Comparison of ENCODE assay signal across 31 cellular contexts in genomic region chr4:24922988-24923387, GRCh38. TPM values are rescaled to one million over a fixed set of nuclear protein-coding genes. Genes with fewer than 3 reads are reported as not detected.
"Had no signal": no experiment of that assay in that cellular context is flagged by ENCODE, and none has a peak within 500 bp of the region (broad histone marks: within the 10 kb centered on the region; RNA-seq: fewer than 3 reads in every experiment).

No MANE protein-coding gene starts in this region.

- DNase-seq: activated B cell treated with CpG ODN at 0.5 μM for 24 hours; activated CD4-positive, alpha-beta memory T cell treated with anti-CD3 and anti-CD28 coated beads, Interleukin-2, amount 10 ng/mL, durations not matched to agents 7 days and 5 days; activated CD4-positive, alpha-beta T cell treated with anti-CD3 and anti-CD28 coated beads for 1 hour; activated CD4-positive, alpha-beta T cell treated with anti-CD3 and anti-CD28 coated beads for 36 hours; activated CD4-positive, alpha-beta T cell treated with anti-CD3 and anti-CD28 coated beads for 48 hours; activated CD4-positive, alpha-beta T cell treated with anti-CD3 and anti-CD28 coated beads, Interleukin-2, amount 10 ng/mL, durations not matched to agents 7 days and 5 days; activated CD4-positive, alpha-beta T cell treated with anti-CD3 and anti-CD28 coated beads, Interleukin-2, amount 50 U/mL, for 48 hours; activated CD8-positive, alpha-beta memory T cell treated with anti-CD3 and anti-CD28 coated beads for 24 hours; activated CD8-positive, alpha-beta memory T cell treated with anti-CD3 and anti-CD28 coated beads, Interleukin-2, amount 10 ng/mL, durations not matched to agents 7 days and 5 days; activated CD8-positive, alpha-beta memory T cell treated with anti-CD3 and anti-CD28 coated beads, Interleukin-2, amount 50 U/mL, for 48 hours; activated CD8-positive, alpha-beta T cell treated with anti-CD3 and anti-CD28 coated beads, Interleukin-2, amount 10 ng/mL, durations not matched to agents 7 days and 5 days; activated effector memory CD4-positive, alpha-beta T cell treated with Interleukin-2 at 50 U/mL for 16 hours; activated gamma-delta T cell; activated naive CD4-positive, alpha-beta T cell treated with anti-CD3 and anti-CD28 coated beads, Interleukin-2, amount 10 ng/mL, durations not matched to agents 7 days and 5 days; activated naive CD4-positive, alpha-beta T cell treated with Interleukin-2 at 50 U/mL for 16 hours; activated naive CD8-positive, alpha-beta T cell treated with anti-CD3 and anti-CD28 coated beads, Interleukin-2, amount 10 ng/mL, durations not matched to agents 7 days and 5 days; activated naive CD8-positive, alpha-beta T cell treated with anti-CD3 and anti-CD28 coated beads, Interleukin-2, amount 50 U/mL, for 24 hours; activated T-cell treated with anti-CD3 and anti-CD28 coated beads, Interleukin-2, amount 50 U/mL, for 24 hours; activated T-cell treated with anti-CD3 and anti-CD28 coated beads, Interleukin-2, amount 50 U/mL, for 48 hours; amygdala; anterior cingulate cortex; central memory CD4-positive, alpha-beta T cell; T-helper 1 cell; T-helper 2 cell; T-helper 9 cell had no signal

- ATAC-seq: activated CD4-positive, alpha-beta T cell treated with anti-CD3 and anti-CD28 coated beads for 36 hours; activated CD4-positive, CD25-positive, alpha-beta regulatory T cell treated with anti-CD3 and anti-CD28 coated beads, Interleukin-2, amount 50 U/mL, for 24 hours; activated CD8-positive, alpha-beta memory T cell treated with anti-CD3 and anti-CD28 coated beads, Interleukin-2, amount 10 ng/mL, durations not matched to agents 7 days and 5 days; activated CD8-positive, alpha-beta T cell treated with anti-CD3 and anti-CD28 coated beads, Interleukin-2, amount 10 ng/mL, durations not matched to agents 7 days and 5 days; activated naive CD8-positive, alpha-beta T cell treated with anti-CD3 and anti-CD28 coated beads, Interleukin-2, amount 50 U/mL, for 24 hours had no signal

- H3K36me3 ChIP-seq: ascending aorta, brain microvascular endothelial cell, breast epithelium had no signal

- H3K27me3 ChIP-seq: ascending aorta, brain microvascular endothelial cell, breast epithelium had no signal

- H3K27ac ChIP-seq: ascending aorta, brain microvascular endothelial cell, breast epithelium, VCaP had no signal

- H3K4me1 ChIP-seq: ascending aorta, breast epithelium had no signal

- H3K4me3 ChIP-seq: ascending aorta, breast epithelium had no signal

RNA-seq across cellular contexts. Expression of gene CCDC149, which starts 10.1 kb away (rescaled TPM):
- total RNA-seq: activated B cell treated with CpG ODN at 0.5 μM for 24 hours; activated CD4-positive, alpha-beta memory T cell treated with anti-CD3 and anti-CD28 coated beads, Interleukin-2, amount 10 ng/mL, durations not matched to agents 7 days and 5 days; activated CD4-positive, alpha-beta T cell treated with anti-CD3 and anti-CD28 coated beads, Interleukin-2, amount 10 ng/mL, durations not matched to agents 7 days and 5 days; activated CD8-positive, alpha-beta memory T cell treated with anti-CD3 and anti-CD28 coated beads, Interleukin-2, amount 10 ng/mL, durations not matched to agents 7 days and 5 days; activated CD8-positive, alpha-beta T cell treated with anti-CD3 and anti-CD28 coated beads, Interleukin-2, amount 10 ng/mL, durations not matched to agents 7 days and 5 days; activated naive CD8-positive, alpha-beta T cell treated with anti-CD3 and anti-CD28 coated beads, Interleukin-2, amount 10 ng/mL, durations not matched to agents 7 days and 5 days; activated T-helper 2 cell treated with anti-CD3 and anti-CD28 coated beads, Interferon-gamma antibody, Interleukin-2, Interleukin-4, amounts not matched to agents 10 μg/mL and 5 μg/mL and 100 μg/mL, durations not matched to agents 14 hours and 24 hours and 36 hours had no signal
